Comparison of ENCODE assay signal across 11 cellular contexts in genomic region chr13:30880756-30881155, GRCh38. TPM values are rescaled to one million over a fixed set of nuclear protein-coding genes. Genes with fewer than 3 reads are reported as not detected.
DNase-seq lines count a peak whose midpoint lies in the region; ATAC-seq, FAIRE-seq and TF ChIP-seq lines count a peak whose summit lies in the region.
"Had no signal": no experiment of that assay in that cellular context is flagged by ENCODE, and none has a peak within 500 bp of the region (broad histone marks: within the 10 kb centered on the region; RNA-seq: fewer than 3 reads in every experiment).

No MANE protein-coding gene starts in this region.

- in situ Hi-C loops in transverse colon (cut with MboI; ENCODE audit: low pct_ligation_motif_present in 1 of 4, low pct_unique_long_range_greater_than_20kb in 1 of 4, low sequenced_read_pairs in 3 of 4), result no loop called here

- TF ChIP-seq EP300 in transverse colon (IDR thresholded peaks at IDR 0.05; ENCODE audit: low read depth), result no peak

- TF ChIP-seq CTCF in lung (IDR thresholded peaks at IDR 0.05; ENCODE audit: control extremely low read depth, extremely low read depth) (no peak), transverse colon (IDR thresholded peaks at IDR 0.05) (no peak)

- H3K9me3 ChIP-seq in MG63, result 0 out of 2 replicates have a peak, but pooled peaks cover 2% of the 10 kb centered on the region
- H3K9me3 ChIP-seq in lung (ENCODE audit: control insufficient read depth in 2 of 2, insufficient read depth in 1 of 2, low read length in 1 of 2), result no peaks in the 10 kb centered on the region
- no peaks in the 10 kb centered on the region for H3K9me3 ChIP-seq in transverse colon

- H3K36me3 ChIP-seq in MG63, result no peaks in the 10 kb centered on the region
- no peaks in the 10 kb centered on the region for H3K36me3 ChIP-seq in lung (ENCODE audit: control insufficient read depth in 2 of 2, insufficient read depth in 2 of 2, low read length in 2 of 2)
- H3K36me3 ChIP-seq in transverse colon, result no peaks in the 10 kb centered on the region

- peaks cover 0 to 2% of the 10 kb centered on the region in 2 donors for H3K4me1 ChIP-seq in lung (ENCODE audit: control insufficient read depth in 2 of 2, insufficient read depth in 2 of 2, low read length in 2 of 2)
- H3K4me1 ChIP-seq in transverse colon, result peaks cover 0 to 10% (median 1%) of the 10 kb centered on the region in 4 donors

- no peak for FAIRE-seq in GM12891 (lab: Jason Lieb, UNC)

- H3K4me3 ChIP-seq in MG63, result no peak overlapping the region
- H3K4me3 ChIP-seq in lung, result no peak overlapping the region
- no peak overlapping the region for H3K4me3 ChIP-seq in transverse colon

- peak; percentile 34 for DNase-seq in MG63
- peak; percentile 50 for DNase-seq in epidermal melanocyte (ENCODE audit: insufficient read length, low spot score)
- no peak for DNase-seq in lung (ENCODE audit: low spot score)
- DNase-seq in transverse colon, result no peak
- DNase-seq in NCI-H524 (lab: John Stamatoyannopoulos, UW), result no peak
- DNase-seq in GM12891 (ENCODE audit: insufficient read length, low spot score), result no peak
- no peak for DNase-seq in NK-92 treated with Interleukin-12 subunit alpha and Interleukin-12 subunit beta, amount 100 ng/mL, for 24 hours (lab: John Stamatoyannopoulos, UW)
- DNase-seq in activated gamma-delta T cell treated with Interleukin-2 at 50 U/mL for 16 hours, result no peak
- DNase-seq: activated CD4-positive, alpha-beta memory T cell treated with anti-CD3 and anti-CD28 coated beads for 36 hours; NCI-H1048; stimulated activated CD4-positive, alpha-beta T cell treated with anti-CD3 and anti-CD28 coated beads, Interleukin-2, amount 100 ng/mL, for 48 hours had no signal

- intact Hi-C loops in transverse colon (cut with DNase I; ENCODE audit: low total_unique reads), result no loop called here

- ATAC-seq in lung (ENCODE audit: insufficient read depth, low FRiP score), result peak; percentile 89

- WGBS in lung, 2 donors, result 52 to 74% methylated on average over 4 of the region's 4 CpGs
- WGBS in transverse colon (ENCODE audit: low coverage in 1 of 2), 2 donors, result 58 to 66% methylated on average over 3 to 4 of the region's 4 CpGs

- no peaks in the 10 kb centered on the region for H3K27me3 ChIP-seq in MG63
- no peaks in the 10 kb centered on the region for H3K27me3 ChIP-seq in lung (ENCODE audit: control insufficient read depth, insufficient read depth)
- no peaks in the 10 kb centered on the region for H3K27me3 ChIP-seq in transverse colon

- H3K27ac ChIP-seq in lung (ENCODE audit: low read depth in 1 of 2, low read length in 1 of 2), result no peak overlapping the region
- H3K27ac ChIP-seq in transverse colon, result peak overlapping the region; percentile 23 to 60 (median 54)

- TF ChIP-seq POLR2A in transverse colon (IDR thresholded peaks at IDR 0.05) (no peak), GM12891 (IDR thresholded peaks at IDR 0.05; ENCODE audit: low read depth, low read length) (no peak)

TF ChIP-seq in GM12891, 5 proteins besides CTCF, POLR2A, EP300 and RAD21:
- TF ChIP-seq PAX5 (IDR thresholded peaks at IDR 0.05; ENCODE audit: insufficient read depth, low read length, severe bottlenecking) (no peak), SPI1 (IDR thresholded peaks at IDR 0.05; ENCODE audit: low read depth, low read length) (no peak), TAF1 (IDR thresholded peaks at IDR 0.05; ENCODE audit: low read depth, low read length) (no peak), POLR2AphosphoS5 (IDR thresholded peaks at IDR 0.05; ENCODE audit: low read depth, low read length) (no peak), POU2F2 (IDR thresholded peaks at IDR 0.05; ENCODE audit: low read depth, low read length) (no peak)

RNA-seq across cellular contexts. Expression of gene MEDAG, which starts 25.3 kb away (rescaled TPM):
- 1.1 and 5.7 TPM in 2 replicates for total RNA-seq in MG63 (2014; rRNA removed; shearing (Covaris generic); ENCODE audit: low replicate concordance)
- 10 to 100 TPM in 1 of 2 donors, under 1 TPM in 1; 0.97 to 14.4 TPM for total RNA-seq in lung
- polyA plus RNA-seq in lung, result 1 to 10 TPM; 7.7 to 9.0 TPM
- 10 to 100 TPM in 2 of 4 donors, 1 to 10 TPM in 2; 5.4 to 30.8 (median 10.0) TPM for total RNA-seq in transverse colon
- not detected for polyA plus RNA-seq in GM12891 (2012; ENCODE audit: low read depth, missing spikeins)
- total RNA-seq: activated CD4-positive, alpha-beta memory T cell treated with anti-CD3 and anti-CD28 coated beads for 36 hours had no signal

RNA-seq across cellular contexts. Expression of gene TEX26, which starts 51.7 kb away (rescaled TPM):
- not detected in 2 replicates for total RNA-seq in MG63 (2014; rRNA removed; shearing (Covaris generic); ENCODE audit: low replicate concordance)
- total RNA-seq in lung, result 1 to 10 TPM in 1 of 2 donors, not detected in 1; 6.2 TPM
- polyA plus RNA-seq in lung, result 1 to 10 TPM in 1 of 2 donors, under 1 TPM in 1; 0.67 to 2.5 TPM
- not detected for total RNA-seq in transverse colon
- not detected for polyA plus RNA-seq in GM12891 (2012; ENCODE audit: low read depth, missing spikeins)
- total RNA-seq: activated CD4-positive, alpha-beta memory T cell treated with anti-CD3 and anti-CD28 coated beads for 36 hours had no signal

Comparison
In these comparisons a context has a peak if more than half of its experiments do, and no peak if none do; other contexts are left out.
1. DNase-seq: peak in MG63 (single experiment) and epidermal melanocyte (single experiment); none in lung (single experiment), transverse colon (single experiment), NCI-H524 (0 of 2), GM12891 (single experiment), NK-92 treated with Interleukin-12 subunit alpha and Interleukin-12 subunit beta, amount 100 ng/mL, for 24 hours (single experiment) and activated gamma-delta T cell treated with Interleukin-2 at 50 U/mL for 16 hours (single experiment).
2. H3K27ac ChIP-seq: peak in transverse colon (4 of 4); none in lung (0 of 2).